ENCODE assay signal across 16 cellular contexts in genomic region chr2:66700181-66700686, GRCh38.
A peak's percentile ranks its signal among the peaks of the same experiment; 100 is the strongest.
DNase-seq lines count a peak whose midpoint lies in the region; ATAC-seq, FAIRE-seq and TF ChIP-seq lines count a peak whose summit lies in the region.
"Had no signal": no experiment of that assay in that cellular context is flagged by ENCODE, and none has a peak within 500 bp of the region (broad histone marks: within the 10 kb centered on the region; RNA-seq: fewer than 3 reads in every experiment).

No MANE protein-coding gene starts in this region.

- no peak overlapping the region for H2BK120ac ChIP-seq in mesenchymal stem cell (ENCODE audit: low read depth, low read length)

- H3K36me3 Mint-ChIP-seq in progenitor cell of endocrine pancreas (ENCODE audit: insufficient read depth): no peaks in the 10 kb centered on the region
- H3K36me3 Mint-ChIP-seq: CD14-positive monocyte; stimulated activated memory B cell treated with anti-CD40 and anti-IgM and Interleukin-4, amounts not matched to agents 10 μg/mL and 1 μg/mL and 100 μg/mL, for 72 hours had no signal

- H3K9me3 ChIP-seq in HAP-1 (no peaks in the 10 kb centered on the region), mesenchymal stem cell (ENCODE audit: control insufficient read depth, low read length) (no peaks in the 10 kb centered on the region)

- no peak overlapping the region for H4K8ac ChIP-seq in mesenchymal stem cell (ENCODE audit: low read length)

- H2BK15ac ChIP-seq in mesenchymal stem cell (ENCODE audit: low read depth, poor library complexity, severe bottlenecking): no peak overlapping the region

- H3K27ac ChIP-seq in mesenchymal stem cell (ENCODE audit: low read length, poor library complexity, severe bottlenecking): no peak overlapping the region

- peak overlapping the region in 1 of 2 experiments; percentile 59 for H3K18ac ChIP-seq in mesenchymal stem cell (ENCODE audit: low read depth in 1 of 2, low read length in 2 of 2)

- TF ChIP-seq CTCF in fibroblast of the aortic adventitia (IDR thresholded peaks at IDR 0.05; ENCODE audit: insufficient read depth, low read length) (no peak), progenitor cell of endocrine pancreas (IDR thresholded peaks at IDR 0.05; ENCODE audit: unreplicated experiment) (no peak)

- H2AFZ ChIP-seq in mesenchymal stem cell (ENCODE audit: low read depth, low read length): no peak overlapping the region

- H2BK12ac ChIP-seq in mesenchymal stem cell (ENCODE audit: low read length in 2 of 2): no peak overlapping the region

- no peak for ATAC-seq in GM18505 (IDR thresholded peaks at IDR 0.05; ENCODE audit: unreplicated experiment)
- ATAC-seq: activated CD8-positive, alpha-beta T cell treated with anti-CD3 and anti-CD28 coated beads, Interleukin-2, amount 10 ng/mL, durations not matched to agents 7 days and 5 days; stimulated activated memory B cell treated with anti-CD40 and anti-IgM and Interleukin-4, amounts not matched to agents 10 μg/mL and 1 μg/mL and 100 μg/mL, for 72 hours; T-helper 17 cell had no signal

- no peak overlapping the region for H3K4ac ChIP-seq in mesenchymal stem cell (ENCODE audit: low read depth in 1 of 2, low read length in 2 of 2)

- H3K14ac ChIP-seq in mesenchymal stem cell (ENCODE audit: low read length in 2 of 2): no peak overlapping the region

- H3K4me1 ChIP-seq in HAP-1: peaks cover 36% of the 10 kb centered on the region
- H3K4me1 ChIP-seq in mesenchymal stem cell (ENCODE audit: control insufficient read depth, insufficient read depth, low read depth, low read length): no peaks in the 10 kb centered on the region

- H3K27ac Mint-ChIP-seq in progenitor cell of endocrine pancreas: peak overlapping the region; percentile 99
- H3K27ac Mint-ChIP-seq: activated CD8-positive, alpha-beta T cell treated with anti-CD3 and anti-CD28 coated beads, Interleukin-2, amount 10 ng/mL, durations not matched to agents 7 days and 5 days; CD14-positive monocyte; stimulated activated memory B cell treated with anti-CD40 and anti-IgM and Interleukin-4, amounts not matched to agents 10 μg/mL and 1 μg/mL and 100 μg/mL, for 72 hours; T-helper 17 cell had no signal

- H3K4me3 Mint-ChIP-seq in progenitor cell of endocrine pancreas (ENCODE audit: low read depth): peak overlapping the region; percentile 76
- H3K4me3 Mint-ChIP-seq: activated CD8-positive, alpha-beta T cell treated with anti-CD3 and anti-CD28 coated beads, Interleukin-2, amount 10 ng/mL, durations not matched to agents 7 days and 5 days; CD14-positive monocyte; stimulated activated memory B cell treated with anti-CD40 and anti-IgM and Interleukin-4, amounts not matched to agents 10 μg/mL and 1 μg/mL and 100 μg/mL, for 72 hours; T-helper 17 cell had no signal

- H3K23ac ChIP-seq in mesenchymal stem cell (ENCODE audit: low read length in 2 of 2): no peak overlapping the region

- peak; percentile 35 to 77 for DNase-seq in HAP-1 (ENCODE audit: low spot score in 2 of 2)
- peak; percentile 55 for DNase-seq in NCI-H2227 treated with DMSO at 0.1 percent for 48 hours (lab: John Stamatoyannopoulos, UW)
- DNase-seq in fibroblast of the aortic adventitia (ENCODE audit: low read depth): peak; percentile 24
- no peak for DNase-seq in progenitor cell of endocrine pancreas (ENCODE audit: low spot score, unreplicated experiment)
- DNase-seq in RCC 7860 (ENCODE audit: low spot score): no peak
- DNase-seq in middle frontal gyrus (ENCODE audit: extremely low spot score, low spot score): no peak
- DNase-seq in mesenchymal stem cell: no peak
- DNase-seq: activated CD8-positive, alpha-beta T cell treated with anti-CD3 and anti-CD28 coated beads, Interleukin-2, amount 10 ng/mL, durations not matched to agents 7 days and 5 days; activated naive CD4-positive, alpha-beta T cell; islet precursor cell; NCI-H187 treated with DMSO at 0.1 percent for 48 hours; OCI-M1; T-helper 17 cell had no signal

- H4K91ac ChIP-seq in mesenchymal stem cell (ENCODE audit: low read length): no peak overlapping the region

- no peak overlapping the region for H3K4me3 ChIP-seq in HAP-1
- H3K4me3 ChIP-seq in fibroblast of the aortic adventitia (ENCODE audit: low read depth, low read length): no peak overlapping the region
- no peak overlapping the region for H3K4me3 ChIP-seq in mesenchymal stem cell (ENCODE audit: insufficient read depth in 1 of 2, low read depth in 1 of 2, low read length in 2 of 2)

- H2AK5ac ChIP-seq in mesenchymal stem cell (ENCODE audit: low read length, severe bottlenecking): no peak overlapping the region

- 32% methylated on average over 2 of the region's 4 CpGs for WGBS in mesenchymal stem cell

- H3K4me2 ChIP-seq in mesenchymal stem cell (ENCODE audit: low read length, poor library complexity, severe bottlenecking): no peak overlapping the region

- H3K9me3 Mint-ChIP-seq in progenitor cell of endocrine pancreas (ENCODE audit: low read depth): no peaks in the 10 kb centered on the region
- H3K9me3 Mint-ChIP-seq: stimulated activated memory B cell treated with anti-CD40 and anti-IgM and Interleukin-4, amounts not matched to agents 10 μg/mL and 1 μg/mL and 100 μg/mL, for 72 hours had no signal

- TF ChIP-seq POLR2A in GM18505 (IDR thresholded peaks at IDR 0.05; ENCODE audit: borderline replicate concordance, extremely low read depth, insufficient read depth, insufficient read length): no peak

- H3K4me1 Mint-ChIP-seq in progenitor cell of endocrine pancreas (ENCODE audit: low read depth): peaks cover 81% of the 10 kb centered on the region
- H3K4me1 Mint-ChIP-seq: CD14-positive monocyte; stimulated activated memory B cell treated with anti-CD40 and anti-IgM and Interleukin-4, amounts not matched to agents 10 μg/mL and 1 μg/mL and 100 μg/mL, for 72 hours; T-helper 17 cell had no signal

- no peak for FAIRE-seq in RCC 7860 (lab: Jason Lieb, UNC)

- in situ Hi-C loops in HAP-1 (cut with MboI; ENCODE audit: low sequenced_read_pairs): no loop called here

- H3K79me1 ChIP-seq in mesenchymal stem cell (replicated peaks; ENCODE audit: low read length, poor library complexity, severe bottlenecking): no peaks in the 10 kb centered on the region

- no peaks in the 10 kb centered on the region for H3K27me3 Mint-ChIP-seq in progenitor cell of endocrine pancreas
- H3K27me3 Mint-ChIP-seq: stimulated activated memory B cell treated with anti-CD40 and anti-IgM and Interleukin-4, amounts not matched to agents 10 μg/mL and 1 μg/mL and 100 μg/mL, for 72 hours; T-helper 17 cell had no signal

- peaks cover 2% of the 10 kb centered on the region; the same call in 1 of the 2 replicates for H3K27me3 ChIP-seq in HAP-1 (ENCODE audit: low read depth)
- H3K27me3 ChIP-seq in mesenchymal stem cell (ENCODE audit: control insufficient read depth in 1 of 2, insufficient read depth in 1 of 2, low read length in 2 of 2): no peaks in the 10 kb centered on the region

- no peaks in the 10 kb centered on the region for H3K36me3 ChIP-seq in HAP-1 (replicated peaks)
- H3K36me3 ChIP-seq in mesenchymal stem cell (ENCODE audit: control insufficient read depth in 1 of 2, insufficient read depth in 2 of 2, low read depth in 1 of 2, low read length in 2 of 2): no peaks in the 10 kb centered on the region

- H2BK5ac ChIP-seq in mesenchymal stem cell (ENCODE audit: low read depth, low read length, poor library complexity, severe bottlenecking): no peak overlapping the region

- H3K9ac ChIP-seq in mesenchymal stem cell (ENCODE audit: low read length): no peak overlapping the region

Comparison
In these comparisons a context has a peak if more than half of its experiments do, and no peak if none do; other contexts are left out.
1. DNase-seq: peak in HAP-1 (2 of 2), NCI-H2227 treated with DMSO at 0.1 percent for 48 hours (single experiment) and fibroblast of the aortic adventitia (single experiment); none in progenitor cell of endocrine pancreas (single experiment), RCC 7860 (single experiment), middle frontal gyrus (single experiment) and mesenchymal stem cell (single experiment).